1 cellular context compared by ENCODE assay signal in genomic region chr17:29162909-29163341, GRCh38.
TF ChIP-seq lines count a peak whose summit lies in the region.

No MANE protein-coding gene starts in this region.

TF ChIP-seq in IMR-90, 13 proteins besides CTCF, POLR2A, EP300 and RAD21:
- TF ChIP-seq CEBPB (IDR thresholded peaks at IDR 0.05; ENCODE audit: low read depth, low read length) (no peak), MAFK (IDR thresholded peaks at IDR 0.05; ENCODE audit: low read depth, low read length) (no peak), MAZ (IDR thresholded peaks at IDR 0.05; ENCODE audit: borderline replicate concordance, low read depth, low read length) (no peak), RCOR1 (IDR thresholded peaks at IDR 0.05; ENCODE audit: insufficient replicate concordance, low read length) (no peak), NFE2L2 (IDR thresholded peaks at IDR 0.05; ENCODE audit: low read depth, low read length) (no peak), ELK1 (IDR thresholded peaks at IDR 0.05; ENCODE audit: borderline replicate concordance, low read depth, low read length) (no peak), RFX5 (IDR thresholded peaks at IDR 0.05; ENCODE audit: low read depth, low read length) (no peak), BHLHE40 (IDR thresholded peaks at IDR 0.05; ENCODE audit: low read depth, low read length) (no peak), CHD1 (IDR thresholded peaks at IDR 0.05; ENCODE audit: low read depth, low read length) (no peak), USF2 (IDR thresholded peaks at IDR 0.05; ENCODE audit: low read depth, low read length) (no peak)
